In the genomic region with DNA sequence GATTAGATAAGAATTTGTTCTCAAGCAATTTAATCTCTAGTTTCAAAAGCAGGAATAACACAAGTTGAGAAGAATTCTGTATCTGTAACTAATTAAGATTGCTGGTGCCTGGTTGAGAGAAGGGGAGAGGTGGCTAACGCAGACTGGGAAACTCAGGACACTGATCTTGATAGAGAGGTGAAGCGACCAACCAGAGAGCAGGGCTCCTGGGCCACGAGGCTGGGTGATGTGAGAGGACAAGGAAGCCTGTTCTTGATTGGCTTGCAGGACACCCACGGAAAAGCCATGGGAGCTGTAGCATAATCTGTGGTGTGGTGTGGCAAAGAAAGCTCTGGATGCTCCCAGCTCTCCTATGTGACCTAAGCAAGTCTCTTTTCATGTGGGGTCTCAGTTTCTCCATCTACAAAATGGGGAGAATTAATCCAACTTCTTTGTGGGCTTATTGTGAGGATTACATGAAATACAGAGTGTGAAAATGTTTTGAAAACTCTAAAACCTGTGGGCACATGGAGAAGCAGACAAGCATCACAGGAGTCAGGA, we compare ENCODE assay signal across 10 cellular contexts.
DNase-seq lines count a peak whose midpoint lies in the region; ATAC-seq lines count a peak whose summit lies in the region.
"Had no signal": no experiment of that assay in that cellular context is flagged by ENCODE, and none has a peak within 500 bp of the region (broad histone marks: within the 10 kb centered on the region; RNA-seq: fewer than 3 reads in every experiment).

No MANE protein-coding gene starts in this region.

- ATAC-seq in HG03457 (IDR thresholded peaks at IDR 0.05; ENCODE audit: unreplicated experiment): no peak
- ATAC-seq: activated CD4-positive, CD25-positive, alpha-beta regulatory T cell treated with anti-CD3 and anti-CD28 coated beads, Interleukin-2, amount 50 U/mL, for 24 hours had no signal

- peak; percentile 96 for DNase-seq in EH (ENCODE audit: low read depth)
- DNase-seq in RPMI7951 (ENCODE audit: low read depth): peak; percentile 85
- peak; percentile 95 for DNase-seq in fibroblast of gingiva (ENCODE audit: low read depth)
- peak; percentile 42 for DNase-seq in non-pigmented ciliary epithelial cell (ENCODE audit: low read depth)
- DNase-seq in NCI-H345 (lab: John Stamatoyannopoulos, UW): no peak
- DNase-seq in effector CD8-positive, alpha-beta T cell (lab: John Stamatoyannopoulos, UW): no peak
- DNase-seq in SHP77 (lab: John Stamatoyannopoulos, UW): no peak
- DNase-seq: activated naive CD8-positive, alpha-beta T cell treated with anti-CD3 and anti-CD28 coated beads, Interleukin-2, amount 10 ng/mL, durations not matched to agents 7 days and 5 days had no signal

Comparison
In these comparisons a context has a peak if more than half of its experiments do, and no peak if none do; other contexts are left out.
1. DNase-seq: peak in EH (single experiment), RPMI7951 (single experiment), fibroblast of gingiva (single experiment) and non-pigmented ciliary epithelial cell (single experiment); none in NCI-H345 (single experiment), effector CD8-positive, alpha-beta T cell (single experiment) and SHP77 (0 of 2).